In genomic region chr5:52825826-52826225, GRCh38 we compare ENCODE assay signal across 12 cellular contexts. TPM values are rescaled to one million over a fixed set of nuclear protein-coding genes. Genes with fewer than 3 reads are reported as not detected.
DNase-seq lines count a peak whose midpoint lies in the region; ATAC-seq and TF ChIP-seq lines count a peak whose summit lies in the region.
"Had no signal": no experiment of that assay in that cellular context is flagged by ENCODE, and none has a peak within 500 bp of the region (broad histone marks: within the 10 kb centered on the region; RNA-seq: fewer than 3 reads in every experiment).

No MANE protein-coding gene starts in this region.

- peak; percentile 95 for ATAC-seq in GM19025 (IDR thresholded peaks at IDR 0.05; ENCODE audit: low read depth, unreplicated experiment)
- ATAC-seq in GM21786 (IDR thresholded peaks at IDR 0.05; ENCODE audit: unreplicated experiment) = peak; percentile 95
- ATAC-seq in HG03457 (IDR thresholded peaks at IDR 0.05; ENCODE audit: unreplicated experiment) = peak; percentile 82
- ATAC-seq in natural killer cell treated with Interleukin-12 subunit alpha and Interleukin-12 subunit beta and Interleukin-15 and Interleukin-18, amount 100 ng/mL, for 72 hours = peak; percentile 97 to 98
- no peak for ATAC-seq in heart left ventricle
- ATAC-seq: right lobe of liver had no signal

- TF ChIP-seq CTCF in heart left ventricle (IDR thresholded peaks at IDR 0.05) (no peak), left ventricle myocardium inferior (IDR thresholded peaks at IDR 0.05; ENCODE audit: borderline replicate concordance) (no peak)

- H3K4me1 Mint-ChIP-seq in natural killer cell treated with Interleukin-12 subunit alpha and Interleukin-12 subunit beta and Interleukin-15 and Interleukin-18, amount 100 ng/mL, for 72 hours (ENCODE audit: low read depth in 2 of 2) = peaks cover 32 to 33% of the 10 kb centered on the region in 2 donors

- H3K4me3 Mint-ChIP-seq in natural killer cell treated with Interleukin-12 subunit alpha and Interleukin-12 subunit beta and Interleukin-15 and Interleukin-18, amount 100 ng/mL, for 72 hours = peak overlapping the region; percentile 79
- H3K4me3 Mint-ChIP-seq: activated naive CD4-positive, alpha-beta T cell treated with anti-CD3 and anti-CD28 coated beads, Interleukin-2, amount 50 U/mL, for 24 hours; T-helper 1 cell treated with Interleukin-12 subunit alpha and Interleukin-12 subunit beta and Interleukin-4 antibody, amounts not matched to agents 30 μg/mL and 1 μg/mL, for 36 hours had no signal

- no peaks in the 10 kb centered on the region for H3K27me3 Mint-ChIP-seq in natural killer cell treated with Interleukin-12 subunit alpha and Interleukin-12 subunit beta and Interleukin-15 and Interleukin-18, amount 100 ng/mL, for 72 hours
- H3K27me3 Mint-ChIP-seq: activated naive CD4-positive, alpha-beta T cell treated with anti-CD3 and anti-CD28 coated beads, Interleukin-2, amount 50 U/mL, for 24 hours had no signal

- no peak for TF ChIP-seq POLR2A in heart left ventricle (IDR thresholded peaks at IDR 0.05)

- H3K4me1 ChIP-seq in heart left ventricle (peaks cover 3 to 28% (median 14%) of the 10 kb centered on the region in 12 donors), left ventricle myocardium inferior (peaks cover 26% of the 10 kb centered on the region)

- H3K27ac ChIP-seq in heart left ventricle = peak overlapping the region in 1 of 12 donors; percentile 5
- H3K27ac ChIP-seq in left ventricle myocardium inferior (replicated peaks) = no peak overlapping the region

- H3K9me3 ChIP-seq in heart left ventricle (peaks cover 0 to 11% (median 0%) of the 10 kb centered on the region in 12 donors), left ventricle myocardium inferior (replicated peaks) (peaks cover 8% of the 10 kb centered on the region)
- H3K9me3 ChIP-seq: right lobe of liver had no signal

- H3K36me3 ChIP-seq in heart left ventricle = peaks cover 0 to 3% (median 0%) of the 10 kb centered on the region in 9 donors
- peaks cover 8% of the 10 kb centered on the region for H3K36me3 ChIP-seq in left ventricle myocardium inferior
- H3K36me3 ChIP-seq: right lobe of liver had no signal

- 88 to 95% (median 92%) methylated on average over 2 of the region's 2 CpGs for WGBS in heart left ventricle, 4 donors

- H3K27ac Mint-ChIP-seq in natural killer cell treated with Interleukin-12 subunit alpha and Interleukin-12 subunit beta and Interleukin-15 and Interleukin-18, amount 100 ng/mL, for 72 hours = peak overlapping the region; percentile 82 to 93
- H3K27ac Mint-ChIP-seq: activated naive CD4-positive, alpha-beta T cell treated with anti-CD3 and anti-CD28 coated beads, Interleukin-2, amount 50 U/mL, for 24 hours; T-helper 1 cell treated with Interleukin-12 subunit alpha and Interleukin-12 subunit beta and Interleukin-4 antibody, amounts not matched to agents 30 μg/mL and 1 μg/mL, for 36 hours had no signal

- H3K4me3 ChIP-seq in heart left ventricle (no peak overlapping the region), left ventricle myocardium inferior (no peak overlapping the region)
- H3K4me3 ChIP-seq: right lobe of liver had no signal

- intact Hi-C loops in heart left ventricle (cut with DNase I) (loop anchor here in 1 of 10 donors (5.0 kb wide), 1 partner anchor 36 kb away; no protein-coding TSS in a partner anchor), left ventricle myocardium inferior (cut with micrococcal nuclease) (no loop called here)

- DNase-seq in natural killer cell treated with Interleukin-12 subunit alpha and Interleukin-12 subunit beta and Interleukin-15 and Interleukin-18, amount 100 ng/mL, for 72 hours (ENCODE audit: low spot score) = peak; percentile 60
- DNase-seq in heart left ventricle (no peak), left ventricle myocardium inferior (no peak), SIG-M5 (lab: John Stamatoyannopoulos, UW) (no peak)
- DNase-seq: islet precursor cell; right lobe of liver; stimulated activated naive CD4-positive, alpha-beta T cell treated with Interleukin-2 at 50 U/mL for 16 hours had no signal

- H3K27me3 ChIP-seq in heart left ventricle (no peaks in the 10 kb centered on the region), left ventricle myocardium inferior (ENCODE audit: low read depth) (no peaks in the 10 kb centered on the region)
- H3K27me3 ChIP-seq: right lobe of liver had no signal

- peaks cover 7% of the 10 kb centered on the region for H3K36me3 Mint-ChIP-seq in natural killer cell treated with Interleukin-12 subunit alpha and Interleukin-12 subunit beta and Interleukin-15 and Interleukin-18, amount 100 ng/mL, for 72 hours

- no peaks in the 10 kb centered on the region for H3K9me3 Mint-ChIP-seq in natural killer cell treated with Interleukin-12 subunit alpha and Interleukin-12 subunit beta and Interleukin-15 and Interleukin-18, amount 100 ng/mL, for 72 hours
- H3K9me3 Mint-ChIP-seq: activated naive CD4-positive, alpha-beta T cell treated with anti-CD3 and anti-CD28 coated beads, Interleukin-2, amount 50 U/mL, for 24 hours had no signal

RNA-seq across cellular contexts. Expression of gene ITGA1, which starts 38.1 kb away (rescaled TPM):
- total RNA-seq in natural killer cell treated with Interleukin-12 subunit alpha and Interleukin-12 subunit beta and Interleukin-15 and Interleukin-18, amount 100 ng/mL, for 72 hours = 100 to 1,000 TPM; 129 to 136 TPM
- total RNA-seq in heart left ventricle (10 to 100 TPM; 20.9 to 52.0 (median 24.6) TPM), left ventricle myocardium inferior (28.4 TPM)
- polyA plus RNA-seq in heart left ventricle = 1 to 10 TPM; 5.5 to 9.1 TPM

RNA-seq across cellular contexts. Expression of gene PELO, which starts 38.1 kb away (rescaled TPM):
- 100 to 1,000 TPM in 1 of 2 donors, 10 to 100 TPM in 1; 71.4 to 122 TPM for total RNA-seq in natural killer cell treated with Interleukin-12 subunit alpha and Interleukin-12 subunit beta and Interleukin-15 and Interleukin-18, amount 100 ng/mL, for 72 hours
- total RNA-seq in heart left ventricle = 10 to 100 TPM; 12.8 to 28.4 (median 20.1) TPM
- 10 to 100 TPM in 1 of 2 donors, 1 to 10 TPM in 1; 4.3 to 16.8 TPM for polyA plus RNA-seq in heart left ventricle
- 19.7 TPM for total RNA-seq in left ventricle myocardium inferior

Comparison
In these comparisons a context has a peak if more than half of its experiments do, and no peak if none do; other contexts are left out.
1. ATAC-seq: peak in GM19025 (single experiment), GM21786 (single experiment), HG03457 (single experiment) and natural killer cell treated with Interleukin-12 subunit alpha and Interleukin-12 subunit beta and Interleukin-15 and Interleukin-18, amount 100 ng/mL, for 72 hours (2 of 2); none in heart left ventricle (0 of 4).